ENCODE assay signal across 22 cellular contexts in the genomic region with DNA sequence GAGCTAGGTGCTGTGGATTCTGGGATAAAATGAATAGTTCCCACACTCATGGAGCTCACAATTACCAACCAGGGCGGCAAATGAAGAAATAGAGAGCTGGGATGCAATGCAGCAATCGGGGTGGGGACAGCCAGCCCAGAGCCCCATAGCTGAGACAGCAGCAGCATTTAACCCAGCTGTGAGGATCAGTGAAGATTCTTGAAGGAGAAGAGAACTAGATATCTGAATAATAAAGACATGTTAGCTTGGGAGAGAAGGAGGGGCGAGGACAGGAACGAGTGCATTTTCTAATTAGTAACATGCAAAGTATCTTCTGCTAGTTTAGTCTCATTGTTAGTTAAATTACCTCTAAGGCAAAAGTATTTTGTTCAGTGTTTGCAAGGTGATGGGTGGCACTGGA.
DNase-seq lines count a peak whose midpoint lies in the region; ATAC-seq, FAIRE-seq and TF ChIP-seq lines count a peak whose summit lies in the region.
"Had no signal": no experiment of that assay in that cellular context is flagged by ENCODE, and none has a peak within 500 bp of the region (broad histone marks: within the 10 kb centered on the region; RNA-seq: fewer than 3 reads in every experiment).

No MANE protein-coding gene starts in this region.

- no peak overlapping the region for H4K8ac ChIP-seq in H1 (ENCODE audit: extremely low read depth, insufficient read depth, low read length)

- H3K18ac ChIP-seq in H1 (ENCODE audit: extremely low read depth, low read length), result 0 out of 2 replicates have a peak overlapping the region, but pooled peaks have one; percentile 25

- no peak overlapping the region for H3K23ac ChIP-seq in H1 (ENCODE audit: insufficient read length)

- peak overlapping the region; percentile 46 to 52 for H3K4me2 ChIP-seq in H1 (ENCODE audit: insufficient read depth in 1 of 2, low read depth in 2 of 2, low read length in 2 of 2)
- H3K4me2 ChIP-seq: PC-9 had no signal

- POLR2A ChIA-PET in H1 (lab: Charles Lee; ENCODE audit: partially characterized antibody), result interaction anchor here (0.9 to 1.4 kb wide), 3 partner anchors 11 to 13 kb away, joined by 3 to 5 read pairs (median 4); no protein-coding TSS in a partner anchor

- H3K23me2 ChIP-seq in H1 (ENCODE audit: low read depth, low read length), result 0 out of 2 replicates have a peak, but pooled peaks cover 2% of the 10 kb centered on the region

- no peaks in the 10 kb centered on the region for H3K79me2 ChIP-seq in H1 (ENCODE audit: control insufficient read depth in 1 of 2, insufficient read depth in 2 of 2, low read length in 2 of 2)

- H3K27me3 Mint-ChIP-seq in stimulated activated naive CD8-positive, alpha-beta T cell treated with anti-CD3 and anti-CD28 coated beads, Interleukin-15, amount 100 ng/mL, for 72 hours, result no peaks in the 10 kb centered on the region

- no peaks in the 10 kb centered on the region for H3K27me3 ChIP-seq in NT2/D1 (ENCODE audit: insufficient read depth, insufficient read length)
- no peaks in the 10 kb centered on the region for H3K27me3 ChIP-seq in H1 (replicated peaks in 1 of 4; ENCODE audit: control insufficient read depth in 3 of 4, extremely low read depth in 1 of 4, insufficient read depth in 3 of 4, low read length in 3 of 4)
- no peaks in the 10 kb centered on the region for H3K27me3 ChIP-seq in iPS-20b (ENCODE audit: insufficient read depth, low read length)

- no peak overlapping the region for H2AFZ ChIP-seq in H1 (ENCODE audit: low read length)
- H2AFZ ChIP-seq: PC-9 had no signal

- no peak for TF ChIP-seq RAD21 in H1 (IDR thresholded peaks at IDR 0.05 in 1 of 2, conservative IDR thresholded peaks at IDR 0.05 in 1 of 2; ENCODE audit: low read depth in 2 of 2, low read length in 2 of 2)

- no peaks in the 10 kb centered on the region for H3K36me3 ChIP-seq in NT2/D1 (ENCODE audit: insufficient read depth, insufficient read length, low read length)
- no peaks in the 10 kb centered on the region for H3K36me3 ChIP-seq in H1 (ENCODE audit: control insufficient read depth in 2 of 4, insufficient read depth in 4 of 4, low read length in 3 of 4)
- H3K36me3 ChIP-seq in iPS-20b (ENCODE audit: insufficient read depth, low read depth, low read length), result no peaks in the 10 kb centered on the region

- peaks cover 2% of the 10 kb centered on the region for H3K4me1 ChIP-seq in NT2/D1 (ENCODE audit: insufficient read depth, insufficient read length)
- H3K4me1 ChIP-seq in H1 (replicated peaks in 1 of 4; ENCODE audit: control insufficient read depth in 3 of 4, insufficient read depth in 4 of 4, low read length in 3 of 4), result peaks cover 0 to 9% (median 8%) of the 10 kb centered on the region in 4 experiments; a peak in 6 of 7 replicates
- peaks cover 13% of the 10 kb centered on the region; the same call in 1 of the 2 replicates for H3K4me1 ChIP-seq in iPS-20b (ENCODE audit: insufficient read depth, low read length)

- no peaks in the 10 kb centered on the region for H3K9me3 Mint-ChIP-seq in stimulated activated naive CD8-positive, alpha-beta T cell treated with anti-CD3 and anti-CD28 coated beads, Interleukin-15, amount 100 ng/mL, for 72 hours
- H3K9me3 Mint-ChIP-seq: CD8-positive, alpha-beta memory T cell had no signal

- no peak for TF ChIP-seq CTCF in H1 (IDR thresholded peaks at IDR 0.05; ENCODE audit: control extremely low read depth in 1 of 3, insufficient read depth in 1 of 3, low read depth in 1 of 3, low read length in 3 of 3)

- peak; percentile 55 for FAIRE-seq in H1 (lab: Jason Lieb, UNC)
- FAIRE-seq: D721Med, H54, HTR-8/SVneo had no signal

- H3K4me3 Mint-ChIP-seq in stimulated activated naive CD8-positive, alpha-beta T cell treated with anti-CD3 and anti-CD28 coated beads, Interleukin-15, amount 100 ng/mL, for 72 hours, result no peak overlapping the region
- H3K4me3 Mint-ChIP-seq: CD8-positive, alpha-beta memory T cell had no signal

- no peak for TF ChIP-seq EP300 in H1 (IDR thresholded peaks at IDR 0.05; ENCODE audit: borderline replicate concordance in 1 of 2, low read depth in 2 of 2, low read length in 2 of 2)

- H4K91ac ChIP-seq in H1 (replicated peaks; ENCODE audit: insufficient read length, low read length), result no peak overlapping the region

- no peak overlapping the region for H2BK12ac ChIP-seq in H1 (ENCODE audit: low read depth, low read length)

- H3K27ac Mint-ChIP-seq in stimulated activated naive CD8-positive, alpha-beta T cell treated with anti-CD3 and anti-CD28 coated beads, Interleukin-15, amount 100 ng/mL, for 72 hours, result no peak overlapping the region
- H3K27ac Mint-ChIP-seq: CD8-positive, alpha-beta memory T cell had no signal

- TF ChIP-seq POLR2A in H1 (IDR thresholded peaks at IDR 0.05; ENCODE audit: control extremely low read depth in 1 of 2, low read depth in 2 of 2, low read length in 2 of 2), result no peak

- DNase-seq in NT2/D1 (ENCODE audit: low read depth, low spot score), result peak; percentile 84
- peak in 1 of 2 experiments; percentile 34 for DNase-seq in H1 (ENCODE audit: low read depth in 1 of 2, low spot score in 2 of 2)
- DNase-seq in SW 1271 (lab: John Stamatoyannopoulos, UW), result no peak
- no peak for DNase-seq in dedifferentiated amniotic fluid mesenchymal stem cell (ENCODE audit: extremely low spot score)
- no peak for DNase-seq in stimulated activated CD4-positive, alpha-beta T cell treated with anti-CD3 and anti-CD28 coated beads, Interleukin-4, amount 100 ng/mL, for 1 hour
- DNase-seq in stimulated activated naive CD8-positive, alpha-beta T cell treated with anti-CD3 and anti-CD28 coated beads, Interleukin-15, amount 100 ng/mL, for 72 hours, result no peak
- DNase-seq: ACHN; C1 segment of cervical spinal cord; CD8-positive, alpha-beta memory T cell; NCI-H1105; NCI-H187; NCI-H2107; NCI-H226; NCI-H524; NCI-H82; PC-9; SIG-M5 had no signal

- H3K27ac ChIP-seq in H1 (ENCODE audit: low read depth, low read length) (no peak overlapping the region), iPS-20b (ENCODE audit: low read length) (no peak overlapping the region)
- H3K27ac ChIP-seq: PC-9, RWPE1 had no signal

- no peak overlapping the region for H3K9ac ChIP-seq in NT2/D1 (ENCODE audit: insufficient read length, low read depth)
- H3K9ac ChIP-seq in H1 (replicated peaks in 1 of 4; ENCODE audit: extremely low read depth in 1 of 4, low read depth in 3 of 4, low read length in 3 of 4), result no peak overlapping the region
- no peak overlapping the region for H3K9ac ChIP-seq in iPS-20b (ENCODE audit: low read depth, low read length)

- H2BK20ac ChIP-seq in H1 (ENCODE audit: low read length), result no peak overlapping the region

- no peaks in the 10 kb centered on the region for H3K79me1 ChIP-seq in H1 (ENCODE audit: low read depth, low read length)

- H3K56ac ChIP-seq in H1 (replicated peaks; ENCODE audit: insufficient read length, low read depth, low read length), result no peak overlapping the region

- no peaks in the 10 kb centered on the region for H3K9me3 ChIP-seq in NT2/D1 (ENCODE audit: insufficient read depth, low read length)
- H3K9me3 ChIP-seq in H1 (ENCODE audit: insufficient read depth in 2 of 2, low read depth in 1 of 2, low read length in 1 of 2), result no peaks in the 10 kb centered on the region; a peak in 1 of 4 replicates
- H3K9me3 ChIP-seq in iPS-20b (ENCODE audit: insufficient read depth, low read depth, low read length), result no peaks in the 10 kb centered on the region

- no peak for ATAC-seq in stimulated activated naive CD8-positive, alpha-beta T cell treated with anti-CD3 and anti-CD28 coated beads, Interleukin-15, amount 100 ng/mL, for 72 hours

- H4K20me1 ChIP-seq in H1 (replicated peaks in 1 of 2; ENCODE audit: control insufficient read depth in 1 of 2, insufficient read depth in 2 of 2, low read length in 2 of 2), result no peaks in the 10 kb centered on the region

- no peak overlapping the region for H3K14ac ChIP-seq in H1 (ENCODE audit: insufficient read length)

- no peaks in the 10 kb centered on the region for H3K4me1 Mint-ChIP-seq in stimulated activated naive CD8-positive, alpha-beta T cell treated with anti-CD3 and anti-CD28 coated beads, Interleukin-15, amount 100 ng/mL, for 72 hours

- H2BK120ac ChIP-seq in H1 (replicated peaks; ENCODE audit: low read depth, low read length), result peak overlapping the region; percentile 96

- H2BK5ac ChIP-seq in H1 (ENCODE audit: low read depth, low read length), result peak overlapping the region; percentile 85; the same call in 1 of the 2 replicates

- no peak overlapping the region for H3K4me3 ChIP-seq in NT2/D1 (ENCODE audit: insufficient read length, low read depth)
- peak overlapping the region in 1 of 4 experiments; percentile 29; a peak in 1 of 8 replicates for H3K4me3 ChIP-seq in H1 (ENCODE audit: extremely low read depth in 1 of 4, insufficient read depth in 2 of 4, low read depth in 3 of 4, low read length in 4 of 4)
- H3K4me3 ChIP-seq in iPS-20b (ENCODE audit: low read length), result peak overlapping the region; percentile 32; the same call in 1 of the 2 replicates
- H3K4me3 ChIP-seq: PC-9 had no signal

- no peak overlapping the region for H3K4ac ChIP-seq in H1 (replicated peaks; ENCODE audit: insufficient read length, low read depth, low read length)

- no peak overlapping the region for H2AK5ac ChIP-seq in H1 (ENCODE audit: low read depth, low read length)

- H4K5ac ChIP-seq in H1 (ENCODE audit: insufficient read length, low read depth, low read length), result peak overlapping the region; percentile 32

- 0% methylated on average over 4 of the region's 4 CpGs; no CpG with 5 or more reads in 1 of the 2 experiments for WGBS in H1 (ENCODE audit: extremely low coverage in 1 of 2, insufficient coverage in 1 of 2, insufficient read length in 1 of 2, insufficient replicate concordance in 2 of 2, low coverage in 1 of 2, low lambda C conversion rate in 2 of 2, missing lambda C conversion rate in 1 of 2), 2 experiments

- no peak overlapping the region for H2BK15ac ChIP-seq in H1 (ENCODE audit: low read length)

- CTCF ChIA-PET in H1 (lab: Charles Lee; ENCODE audit: partially characterized antibody), result interaction anchor here (0.6 to 1.8 kb wide), 11 partner anchors 9 to 1264 kb away, joined by 3 to 8 read pairs (median 4); no protein-coding TSS in a partner anchor

TF ChIP-seq in H1, 55 proteins besides CTCF, POLR2A, EP300 and RAD21:
- TF ChIP-seq JUND (IDR thresholded peaks at IDR 0.05; ENCODE audit: low read length) (no peak), NANOG (IDR thresholded peaks at IDR 0.05; ENCODE audit: insufficient read depth, low read depth, low read length, poor library complexity, severe bottlenecking) (peak; percentile 86), CEBPB (IDR thresholded peaks at IDR 0.05; ENCODE audit: low read depth, low read length) (peak; percentile 31; the same call in 1 of the 2 replicates)
TF ChIP-seq in H1: peak in this region for 2.
